29 cellular contexts compared by ENCODE assay signal in the genomic region with DNA sequence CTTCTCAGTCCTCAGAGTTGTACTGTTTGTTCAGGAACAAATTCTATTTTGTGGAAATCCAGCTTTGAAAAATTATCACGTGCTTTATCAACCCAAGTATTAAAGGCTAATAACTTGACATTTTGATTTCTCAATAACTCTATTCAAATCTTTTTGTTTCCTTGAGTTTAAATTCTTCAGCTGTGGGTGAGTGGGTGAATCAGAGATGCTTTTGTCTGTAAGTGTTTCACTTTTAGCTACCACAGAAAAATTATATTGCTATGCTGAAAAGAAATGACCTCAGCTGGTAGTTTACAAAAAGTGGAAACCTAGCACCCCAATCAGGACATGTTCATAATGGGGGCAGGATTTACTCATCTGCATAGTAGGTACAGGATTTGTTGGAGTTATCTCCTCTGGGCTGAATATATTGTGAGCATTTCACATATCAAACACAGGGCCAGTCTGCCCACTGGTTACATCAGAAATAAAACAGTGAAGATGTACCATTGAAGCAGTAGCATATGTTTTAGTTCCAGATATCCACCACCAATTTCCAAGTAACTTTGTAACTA. TPM values are rescaled to one million over a fixed set of nuclear protein-coding genes. Genes with fewer than 3 reads are reported as not detected.
"Had no signal": no experiment of that assay in that cellular context is flagged by ENCODE, and none has a peak within 500 bp of the region (broad histone marks: within the 10 kb centered on the region; RNA-seq: fewer than 3 reads in every experiment).

No MANE protein-coding gene starts in this region.

- H3K27ac ChIP-seq: esophagus muscularis mucosa, psoas muscle, right atrium auricular region, SK-N-MC had no signal

- H3K36me3 ChIP-seq: esophagus muscularis mucosa, right atrium auricular region, tibial nerve had no signal

- H3K27me3 Mint-ChIP-seq: activated CD4-positive, alpha-beta memory T cell treated with anti-CD3 and anti-CD28 coated beads, Interleukin-2, amount 10 ng/mL, durations not matched to agents 7 days and 5 days; activated naive CD8-positive, alpha-beta T cell treated with anti-CD3 and anti-CD28 coated beads for 36 hours; brain; stimulated activated naive CD8-positive, alpha-beta T cell treated with anti-CD3 and anti-CD28 coated beads, Interleukin-15, amount 100 ng/mL, for 72 hours had no signal

- H3K4me3 Mint-ChIP-seq: activated CD4-positive, alpha-beta memory T cell treated with anti-CD3 and anti-CD28 coated beads, Interleukin-2, amount 10 ng/mL, durations not matched to agents 7 days and 5 days; activated CD4-positive, alpha-beta T cell treated with anti-CD3 and anti-CD28 coated beads, Interleukin-2, amount 10 ng/mL, durations not matched to agents 24 days and 14 days; activated naive CD8-positive, alpha-beta T cell treated with anti-CD3 and anti-CD28 coated beads for 36 hours; brain; effector memory CD8-positive, alpha-beta T cell; immature natural killer cell; mesothelial cell of epicardium; naive thymus-derived CD8-positive, alpha-beta T cell; stimulated activated naive CD8-positive, alpha-beta T cell treated with anti-CD3 and anti-CD28 coated beads, Interleukin-15, amount 100 ng/mL, for 72 hours; T-helper 17 cell had no signal

- H3K4me1 Mint-ChIP-seq: activated CD4-positive, alpha-beta T cell treated with anti-CD3 and anti-CD28 coated beads, Interleukin-2, amount 10 ng/mL, durations not matched to agents 24 days and 14 days; activated naive CD8-positive, alpha-beta T cell treated with anti-CD3 and anti-CD28 coated beads for 36 hours; immature natural killer cell; naive thymus-derived CD8-positive, alpha-beta T cell; stimulated activated naive CD8-positive, alpha-beta T cell treated with anti-CD3 and anti-CD28 coated beads, Interleukin-15, amount 100 ng/mL, for 72 hours; T-helper 17 cell had no signal

- H3K4me1 ChIP-seq: psoas muscle, right atrium auricular region had no signal

- DNase-seq: activated CD4-positive, alpha-beta memory T cell treated with anti-CD3 and anti-CD28 coated beads, Interleukin-2, amount 10 ng/mL, durations not matched to agents 7 days and 5 days; activated CD4-positive, alpha-beta T cell treated with anti-CD3 and anti-CD28 coated beads, Interleukin-2, amount 10 ng/mL, durations not matched to agents 24 days and 14 days; activated CD4-positive, CD25-positive, alpha-beta regulatory T cell; activated naive CD4-positive, alpha-beta T cell treated with Interleukin-2 at 50 U/mL for 16 hours; activated naive CD8-positive, alpha-beta T cell treated with anti-CD3 and anti-CD28 coated beads for 36 hours; anterior cingulate cortex; dorsolateral prefrontal cortex; effector memory CD8-positive, alpha-beta T cell; immature natural killer cell; left ventricle myocardium superior; mammary epithelial cell; naive thymus-derived CD8-positive, alpha-beta T cell; psoas muscle; stimulated activated CD4-positive, alpha-beta T cell treated with anti-CD3 and anti-CD28 coated beads, Interleukin-1b, Interleukin-23, amount 100 ng/mL, for 48 hours; stimulated activated naive CD8-positive, alpha-beta T cell treated with anti-CD3 and anti-CD28 coated beads, Interleukin-15, amount 100 ng/mL, for 72 hours; SW 1271; T-helper 17 cell had no signal

- H3K27ac Mint-ChIP-seq: activated CD4-positive, alpha-beta memory T cell treated with anti-CD3 and anti-CD28 coated beads, Interleukin-2, amount 10 ng/mL, durations not matched to agents 7 days and 5 days; activated CD4-positive, alpha-beta T cell treated with anti-CD3 and anti-CD28 coated beads, Interleukin-2, amount 10 ng/mL, durations not matched to agents 24 days and 14 days; activated naive CD8-positive, alpha-beta T cell treated with anti-CD3 and anti-CD28 coated beads for 36 hours; effector memory CD8-positive, alpha-beta T cell; immature natural killer cell; mesothelial cell of epicardium; stimulated activated naive CD8-positive, alpha-beta T cell treated with anti-CD3 and anti-CD28 coated beads, Interleukin-15, amount 100 ng/mL, for 72 hours; T-helper 17 cell had no signal

- H3K27me3 ChIP-seq: dorsolateral prefrontal cortex, esophagus muscularis mucosa, right atrium auricular region, tibial nerve had no signal

- ATAC-seq: effector memory CD8-positive, alpha-beta T cell; naive thymus-derived CD8-positive, alpha-beta T cell; psoas muscle; stimulated activated naive CD8-positive, alpha-beta T cell treated with anti-CD3 and anti-CD28 coated beads, Interleukin-15, amount 100 ng/mL, for 72 hours; T-helper 17 cell had no signal

- FAIRE-seq: colon, endothelial cell of umbilical vein had no signal

- H3K4me3 ChIP-seq: dorsolateral prefrontal cortex, esophagus muscularis mucosa, psoas muscle, right atrium auricular region, SK-N-MC, tibial nerve had no signal

- H3K36me3 Mint-ChIP-seq: activated naive CD8-positive, alpha-beta T cell treated with anti-CD3 and anti-CD28 coated beads for 36 hours; brain; immature natural killer cell; mesothelial cell of epicardium; naive thymus-derived CD8-positive, alpha-beta T cell had no signal

- H3K9me3 ChIP-seq: esophagus muscularis mucosa, psoas muscle, right atrium auricular region, tibial nerve had no signal

- H3K9me3 Mint-ChIP-seq: activated CD4-positive, alpha-beta memory T cell treated with anti-CD3 and anti-CD28 coated beads, Interleukin-2, amount 10 ng/mL, durations not matched to agents 7 days and 5 days; activated CD4-positive, alpha-beta T cell treated with anti-CD3 and anti-CD28 coated beads, Interleukin-2, amount 10 ng/mL, durations not matched to agents 24 days and 14 days; activated naive CD8-positive, alpha-beta T cell treated with anti-CD3 and anti-CD28 coated beads for 36 hours; brain; effector memory CD8-positive, alpha-beta T cell; immature natural killer cell; mesothelial cell of epicardium; naive thymus-derived CD8-positive, alpha-beta T cell; stimulated activated naive CD8-positive, alpha-beta T cell treated with anti-CD3 and anti-CD28 coated beads, Interleukin-15, amount 100 ng/mL, for 72 hours had no signal

RNA-seq across cellular contexts. Expression of a gene that starts 30.5 kb away (rescaled TPM):
- total RNA-seq: activated CD4-positive, alpha-beta memory T cell treated with anti-CD3 and anti-CD28 coated beads, Interleukin-2, amount 10 ng/mL, durations not matched to agents 7 days and 5 days; activated CD4-positive, alpha-beta T cell treated with anti-CD3 and anti-CD28 coated beads, Interleukin-2, amount 10 ng/mL, durations not matched to agents 24 days and 14 days; activated naive CD8-positive, alpha-beta T cell treated with anti-CD3 and anti-CD28 coated beads for 36 hours; endothelial cell of umbilical vein; esophagus muscularis mucosa; fibroblast of villous mesenchyme; left ventricle myocardium superior; mammary epithelial cell; mesothelial cell of epicardium; naive thymus-derived CD8-positive, alpha-beta T cell; osteocyte; psoas muscle; right atrium auricular region; skeletal muscle tissue; T-helper 17 cell; tibial nerve; urinary bladder had no signal
- polyA plus RNA-seq: endothelial cell of umbilical vein; immature natural killer cell; mammary epithelial cell; naive thymus-derived CD8-positive, alpha-beta T cell; psoas muscle; urinary bladder had no signal
